Comparison of ENCODE assay signal across 1 cellular context in the genomic region with DNA sequence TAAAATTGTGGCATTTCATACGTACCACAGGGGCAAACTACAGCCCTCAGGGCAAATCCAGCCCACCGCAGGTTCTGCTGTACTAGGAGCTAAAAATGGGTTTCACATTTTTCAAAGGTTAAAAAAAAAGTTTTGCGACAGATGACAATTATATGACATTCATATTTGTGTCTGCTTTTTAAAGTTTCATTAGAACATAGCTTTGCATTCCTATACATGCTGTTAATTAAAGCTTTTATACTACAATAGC.
TF ChIP-seq lines count a peak whose summit lies in the region.

No MANE protein-coding gene starts in this region.

TF ChIP-seq in GM23338, 12 proteins besides CTCF, POLR2A, EP300 and RAD21 (continued from another document):
- TF ChIP-seq, protein P1, sequence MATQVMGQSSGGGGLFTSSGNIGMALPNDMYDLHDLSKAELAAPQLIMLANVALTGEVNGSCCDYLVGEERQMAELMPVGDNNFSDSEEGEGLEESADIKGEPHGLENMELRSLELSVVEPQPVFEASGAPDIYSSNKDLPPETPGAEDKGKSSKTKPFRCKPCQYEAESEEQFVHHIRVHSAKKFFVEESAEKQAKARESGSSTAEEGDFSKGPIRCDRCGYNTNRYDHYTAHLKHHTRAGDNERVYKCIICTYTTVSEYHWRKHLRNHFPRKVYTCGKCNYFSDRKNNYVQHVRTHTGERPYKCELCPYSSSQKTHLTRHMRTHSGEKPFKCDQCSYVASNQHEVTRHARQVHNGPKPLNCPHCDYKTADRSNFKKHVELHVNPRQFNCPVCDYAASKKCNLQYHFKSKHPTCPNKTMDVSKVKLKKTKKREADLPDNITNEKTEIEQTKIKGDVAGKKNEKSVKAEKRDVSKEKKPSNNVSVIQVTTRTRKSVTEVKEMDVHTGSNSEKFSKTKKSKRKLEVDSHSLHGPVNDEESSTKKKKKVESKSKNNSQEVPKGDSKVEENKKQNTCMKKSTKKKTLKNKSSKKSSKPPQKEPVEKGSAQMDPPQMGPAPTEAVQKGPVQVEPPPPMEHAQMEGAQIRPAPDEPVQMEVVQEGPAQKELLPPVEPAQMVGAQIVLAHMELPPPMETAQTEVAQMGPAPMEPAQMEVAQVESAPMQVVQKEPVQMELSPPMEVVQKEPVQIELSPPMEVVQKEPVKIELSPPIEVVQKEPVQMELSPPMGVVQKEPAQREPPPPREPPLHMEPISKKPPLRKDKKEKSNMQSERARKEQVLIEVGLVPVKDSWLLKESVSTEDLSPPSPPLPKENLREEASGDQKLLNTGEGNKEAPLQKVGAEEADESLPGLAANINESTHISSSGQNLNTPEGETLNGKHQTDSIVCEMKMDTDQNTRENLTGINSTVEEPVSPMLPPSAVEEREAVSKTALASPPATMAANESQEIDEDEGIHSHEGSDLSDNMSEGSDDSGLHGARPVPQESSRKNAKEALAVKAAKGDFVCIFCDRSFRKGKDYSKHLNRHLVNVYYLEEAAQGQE (IDR thresholded peaks at IDR 0.05; ENCODE audit: unreplicated experiment), result no peak
- TF ChIP-seq JUNB (IDR thresholded peaks at IDR 0.05; ENCODE audit: unreplicated experiment) (no peak), EZH2 (IDR thresholded peaks at IDR 0.05; ENCODE audit: low read depth, unreplicated experiment) (no peak), ETS1 (IDR thresholded peaks at IDR 0.05) (no peak), STAT1 (IDR thresholded peaks at IDR 0.05; ENCODE audit: unreplicated experiment) (no peak), ZNF114 (CRISPR knock-in tag; IDR thresholded peaks at IDR 0.05) (no peak), POLR2AphosphoS5 (IDR thresholded peaks at IDR 0.05; ENCODE audit: low read depth) (no peak), CREB1 (CRISPR knock-in tag; IDR thresholded peaks at IDR 0.05; ENCODE audit: low read depth) (no peak)
